ENCODE assay signal across 30 cellular contexts in genomic region chr2:159270744-159271379, GRCh38.
"Had no signal": no experiment of that assay in that cellular context is flagged by ENCODE, and none has a peak within 500 bp of the region (broad histone marks: within the 10 kb centered on the region; RNA-seq: fewer than 3 reads in every experiment).

No MANE protein-coding gene starts in this region.

- H3K27ac ChIP-seq: brain microvascular endothelial cell, colonic mucosa, esophagus muscularis mucosa, foreskin keratinocyte, gastrocnemius medialis, heart left ventricle, WERI-Rb-1 had no signal

- ATAC-seq: activated CD4-positive, CD25-positive, alpha-beta regulatory T cell treated with anti-CD3 and anti-CD28 coated beads, Interleukin-2, amount 50 U/mL, for 24 hours; activated CD8-positive, alpha-beta T cell treated with anti-CD3 and anti-CD28 coated beads for 36 hours; activated T-cell treated with anti-CD3 and anti-CD28 coated beads, Interleukin-2, amount 50 U/mL, for 4 hours; activated T-helper 17 cell treated with anti-CD3 and anti-CD28 coated beads, Interleukin-2, amount 50 U/mL, for 72 hours; foreskin keratinocyte; gastrocnemius medialis; heart left ventricle; T-helper 17 cell had no signal

- H3K4me3 ChIP-seq: colonic mucosa, esophagus muscularis mucosa, gastrocnemius medialis, heart left ventricle had no signal

- H3K27me3 ChIP-seq: brain microvascular endothelial cell, colonic mucosa, esophagus muscularis mucosa, foreskin keratinocyte, gastrocnemius medialis, heart left ventricle had no signal

- H3K36me3 ChIP-seq: brain microvascular endothelial cell, colonic mucosa had no signal

- H3K9me3 ChIP-seq: colonic mucosa, esophagus muscularis mucosa, gastrocnemius medialis, heart left ventricle had no signal

- DNase-seq: activated B cell treated with CpG ODN at 0.5 μM for 24 hours; activated CD4-positive, alpha-beta T cell treated with anti-CD3 and anti-CD28 coated beads for 48 hours; activated CD4-positive, alpha-beta T cell treated with anti-CD3 and anti-CD28 coated beads, Interleukin-2, amount 50 U/mL, for 1 hour; activated CD4-positive, alpha-beta T cell treated with anti-CD3 and anti-CD28 coated beads, Interleukin-2, amount 50 U/mL, for 48 hours; activated CD8-positive, alpha-beta memory T cell treated with anti-CD3 and anti-CD28 coated beads for 24 hours; activated CD8-positive, alpha-beta T cell treated with anti-CD3 and anti-CD28 coated beads for 36 hours; activated effector memory CD4-positive, alpha-beta T cell treated with Interleukin-2 at 50 U/mL for 16 hours; activated gamma-delta T cell treated with Interleukin-2 at 50 U/mL for 16 hours; activated naive CD4-positive, alpha-beta T cell treated with anti-CD3 and anti-CD28 coated beads, Interleukin-2, amount 50 U/mL, for 16 hours; activated naive CD4-positive, alpha-beta T cell treated with Interleukin-2 at 50 U/mL for 16 hours; activated T-cell treated with anti-CD3 and anti-CD28 coated beads, Interleukin-2, amount 50 U/mL, for 4 hours; amniotic stem cell; anterior cingulate cortex; brain microvascular endothelial cell; caudate nucleus; colonic mucosa; effector memory CD4-positive, alpha-beta T cell; endodermal cell; gastrocnemius medialis; glutamatergic neuron; heart left ventricle; T-helper 1 cell; T-helper 17 cell; T1000; WERI-Rb-1 had no signal

- FAIRE-seq: astrocyte had no signal

- H3K4me1 ChIP-seq: colonic mucosa, gastrocnemius medialis had no signal
